Comparison of ENCODE assay signal across 14 cellular contexts in genomic region chr20:4136078-4136966, GRCh38. TPM values are rescaled to one million over a fixed set of nuclear protein-coding genes. Genes with fewer than 3 reads are reported as not detected.
DNase-seq lines count a peak whose midpoint lies in the region; ATAC-seq and TF ChIP-seq lines count a peak whose summit lies in the region.
"Had no signal": no experiment of that assay in that cellular context is flagged by ENCODE, and none has a peak within 500 bp of the region (broad histone marks: within the 10 kb centered on the region; RNA-seq: fewer than 3 reads in every experiment).

No MANE protein-coding gene starts in this region.

- H3K27me3 ChIP-seq in ACC112 (ENCODE audit: insufficient read depth, low read length): no peaks in the 10 kb centered on the region
- no peaks in the 10 kb centered on the region for H3K27me3 ChIP-seq in mesendoderm (ENCODE audit: insufficient read depth, low read length, poor library complexity)
- no peaks in the 10 kb centered on the region for H3K27me3 ChIP-seq in CD8-positive, alpha-beta T cell (ENCODE audit: insufficient read depth, low read length)
- H3K27me3 ChIP-seq: neutrophil had no signal

- no peaks in the 10 kb centered on the region for H3K9me3 Mint-ChIP-seq in activated T-helper 2 cell treated with anti-CD3 and anti-CD28 coated beads, Interferon-gamma antibody, Interleukin-2, Interleukin-4, amounts not matched to agents 10 μg/mL and 5 μg/mL and 100 μg/mL, durations not matched to agents 14 hours and 24 hours and 36 hours
- no peaks in the 10 kb centered on the region for H3K9me3 Mint-ChIP-seq in CD8-positive, alpha-beta T cell
- H3K9me3 Mint-ChIP-seq: activated T-cell treated with anti-CD3 and anti-CD28 coated beads, Interleukin-2, amount 50 U/mL, for 24 hours; stimulated activated naive CD8-positive, alpha-beta T cell treated with anti-CD3 and anti-CD28 coated beads, Interleukin-15, amount 100 ng/mL, for 72 hours had no signal

- peak overlapping the region; percentile 57 for H3K56ac ChIP-seq in mesendoderm (ENCODE audit: low read length)

- H3K4me1 ChIP-seq in ACC112 (ENCODE audit: control insufficient read depth, insufficient read depth, low read length, unreplicated experiment): peaks cover 29% of the 10 kb centered on the region
- peaks cover 19% of the 10 kb centered on the region for H3K4me1 ChIP-seq in mesendoderm (ENCODE audit: control insufficient read depth, low read depth, low read length)
- no peaks in the 10 kb centered on the region for H3K4me1 ChIP-seq in CD8-positive, alpha-beta T cell (ENCODE audit: insufficient read depth, low read length)

- H3K4me3 Mint-ChIP-seq in activated T-helper 2 cell treated with anti-CD3 and anti-CD28 coated beads, Interferon-gamma antibody, Interleukin-2, Interleukin-4, amounts not matched to agents 10 μg/mL and 5 μg/mL and 100 μg/mL, durations not matched to agents 14 hours and 24 hours and 36 hours (ENCODE audit: low read depth): no peak overlapping the region
- H3K4me3 Mint-ChIP-seq in CD8-positive, alpha-beta T cell: no peak overlapping the region
- H3K4me3 Mint-ChIP-seq: activated T-cell treated with anti-CD3 and anti-CD28 coated beads, Interleukin-2, amount 50 U/mL, for 24 hours; stimulated activated naive CD8-positive, alpha-beta T cell treated with anti-CD3 and anti-CD28 coated beads, Interleukin-15, amount 100 ng/mL, for 72 hours had no signal

- peak overlapping the region; percentile 84 for H3K27ac ChIP-seq in ACC112 (ENCODE audit: low read depth, low read length)
- H3K27ac ChIP-seq in mesendoderm (ENCODE audit: low read depth, low read length): peak overlapping the region; percentile 64
- H3K27ac ChIP-seq in CD8-positive, alpha-beta T cell (ENCODE audit: low read depth, low read length): no peak overlapping the region
- H3K27ac ChIP-seq: C4-2B, neutrophil had no signal

- H3K27ac Mint-ChIP-seq in activated T-helper 2 cell treated with anti-CD3 and anti-CD28 coated beads, Interferon-gamma antibody, Interleukin-2, Interleukin-4, amounts not matched to agents 10 μg/mL and 5 μg/mL and 100 μg/mL, durations not matched to agents 14 hours and 24 hours and 36 hours: peak overlapping the region; percentile 53
- no peak overlapping the region for H3K27ac Mint-ChIP-seq in CD8-positive, alpha-beta T cell
- H3K27ac Mint-ChIP-seq: activated T-cell treated with anti-CD3 and anti-CD28 coated beads, Interleukin-2, amount 50 U/mL, for 24 hours had no signal

- H3K4me1 Mint-ChIP-seq in activated T-helper 2 cell treated with anti-CD3 and anti-CD28 coated beads, Interferon-gamma antibody, Interleukin-2, Interleukin-4, amounts not matched to agents 10 μg/mL and 5 μg/mL and 100 μg/mL, durations not matched to agents 14 hours and 24 hours and 36 hours (ENCODE audit: low read depth): peaks cover 36% of the 10 kb centered on the region
- H3K4me1 Mint-ChIP-seq in CD8-positive, alpha-beta T cell (ENCODE audit: low read depth): no peaks in the 10 kb centered on the region

- WGBS in mesendoderm (ENCODE audit: extremely low coverage, insufficient coverage, low lambda C conversion rate): no CpG with 5 or more reads among the region's 16 CpGs

- H3K79me1 ChIP-seq in mesendoderm (ENCODE audit: low read length): no peaks in the 10 kb centered on the region

- H2BK120ac ChIP-seq in mesendoderm (ENCODE audit: low read depth, low read length): peak overlapping the region; percentile 13

- H2AFZ ChIP-seq in ACC112 (ENCODE audit: low read length, unreplicated experiment): no peak overlapping the region

- intact Hi-C loops in activated T-helper 2 cell treated with anti-CD3 and anti-CD28 coated beads, Interferon-gamma antibody, Interleukin-2, Interleukin-4, amounts not matched to agents 10 μg/mL and 5 μg/mL and 100 μg/mL, durations not matched to agents 14 hours and 24 hours and 36 hours (cut with micrococcal nuclease): no loop called here
- intact Hi-C loops in CD8-positive, alpha-beta T cell (cut with DNase I, micrococcal nuclease): no loop called here

- TF ChIP-seq CTCF in CD8-positive, alpha-beta T cell (IDR thresholded peaks at IDR 0.05): no peak

- POLR2A ChIA-PET in CD8-positive, alpha-beta T cell (lab: Charles Lee): no interaction called here

- H3K36me3 Mint-ChIP-seq in activated T-helper 2 cell treated with anti-CD3 and anti-CD28 coated beads, Interferon-gamma antibody, Interleukin-2, Interleukin-4, amounts not matched to agents 10 μg/mL and 5 μg/mL and 100 μg/mL, durations not matched to agents 14 hours and 24 hours and 36 hours (ENCODE audit: low read depth): no peaks in the 10 kb centered on the region
- H3K36me3 Mint-ChIP-seq in CD8-positive, alpha-beta T cell: no peaks in the 10 kb centered on the region

- peak overlapping the region; percentile 0 for H2AK5ac ChIP-seq in mesendoderm (ENCODE audit: low read length)

- no peaks in the 10 kb centered on the region for H3K36me3 ChIP-seq in ACC112 (ENCODE audit: insufficient read depth, low read length)
- no peaks in the 10 kb centered on the region for H3K36me3 ChIP-seq in mesendoderm (ENCODE audit: control insufficient read depth, insufficient read depth, low read length)
- no peaks in the 10 kb centered on the region for H3K36me3 ChIP-seq in CD8-positive, alpha-beta T cell (ENCODE audit: insufficient read depth, low read length)
- H3K36me3 ChIP-seq: neutrophil had no signal

- H3K9ac ChIP-seq in mesendoderm (ENCODE audit: low read length): no peak overlapping the region

- H3K4ac ChIP-seq in mesendoderm (ENCODE audit: low read depth, low read length): no peak overlapping the region

- H4K8ac ChIP-seq in mesendoderm (ENCODE audit: low read depth, low read length): no peak overlapping the region

- H3K4me3 ChIP-seq in ACC112 (ENCODE audit: low read depth, low read length): no peak overlapping the region
- no peak overlapping the region for H3K4me3 ChIP-seq in mesendoderm (ENCODE audit: low read length)
- no peak overlapping the region for H3K4me3 ChIP-seq in CD8-positive, alpha-beta T cell (ENCODE audit: low read depth, low read length)

- H4K5ac ChIP-seq in mesendoderm (ENCODE audit: low read length): no peak overlapping the region

- no peak overlapping the region for H3K18ac ChIP-seq in mesendoderm (ENCODE audit: low read length)

- H3K23ac ChIP-seq in mesendoderm (ENCODE audit: low read length): no peak overlapping the region

- DNase-seq in HT1080 (ENCODE audit: low read depth): peak; percentile 54
- no peak for DNase-seq in activated T-helper 2 cell treated with anti-CD3 and anti-CD28 coated beads, Interferon-gamma antibody, Interleukin-2, Interleukin-4, amounts not matched to agents 10 μg/mL and 5 μg/mL and 100 μg/mL, durations not matched to agents 14 hours and 24 hours and 36 hours (ENCODE audit: low spot score)
- peak; percentile 51 for DNase-seq in mesendoderm
- no peak for DNase-seq in NCI-H510A treated with DMSO at 0.1 percent for 48 hours (lab: John Stamatoyannopoulos, UW)
- DNase-seq in CD8-positive, alpha-beta T cell: no peak
- DNase-seq: activated T-cell treated with anti-CD3 and anti-CD28 coated beads, Interleukin-2, amount 50 U/mL, for 24 hours; NCI-H187 treated with DMSO at 0.1 percent for 48 hours; stimulated activated CD4-positive, alpha-beta T cell treated with anti-CD3 and anti-CD28 coated beads, Interleukin-1b, Interleukin-23, amount 100 ng/mL, for 48 hours; stimulated activated naive CD8-positive, alpha-beta T cell treated with anti-CD3 and anti-CD28 coated beads, Interleukin-15, amount 100 ng/mL, for 72 hours had no signal

- H2BK15ac ChIP-seq in mesendoderm (replicated peaks; ENCODE audit: low read depth): no peak overlapping the region

- no peaks in the 10 kb centered on the region for H3K27me3 Mint-ChIP-seq in activated T-helper 2 cell treated with anti-CD3 and anti-CD28 coated beads, Interferon-gamma antibody, Interleukin-2, Interleukin-4, amounts not matched to agents 10 μg/mL and 5 μg/mL and 100 μg/mL, durations not matched to agents 14 hours and 24 hours and 36 hours (ENCODE audit: low read depth)
- H3K27me3 Mint-ChIP-seq in CD8-positive, alpha-beta T cell (ENCODE audit: low read depth): peaks cover 11% of the 10 kb centered on the region

- no peaks in the 10 kb centered on the region for H3K79me2 ChIP-seq in ACC112 (ENCODE audit: control insufficient read depth, insufficient read depth, low read length, unreplicated experiment)
- no peaks in the 10 kb centered on the region for H3K79me2 ChIP-seq in mesendoderm (ENCODE audit: control insufficient read depth, insufficient read depth, low read length)

- H2BK5ac ChIP-seq in mesendoderm (ENCODE audit: low read length): peak overlapping the region; percentile 20

- no peak for ATAC-seq in HG02973 (IDR thresholded peaks at IDR 0.05; ENCODE audit: unreplicated experiment)
- no peak for ATAC-seq in HG02759 (IDR thresholded peaks at IDR 0.05; ENCODE audit: unreplicated experiment)
- ATAC-seq in CD8-positive, alpha-beta T cell: no peak
- ATAC-seq: stimulated activated naive CD8-positive, alpha-beta T cell treated with anti-CD3 and anti-CD28 coated beads, Interleukin-15, amount 100 ng/mL, for 72 hours had no signal

- no peaks in the 10 kb centered on the region for H3K9me3 ChIP-seq in CD8-positive, alpha-beta T cell (ENCODE audit: low read length)
- H3K9me3 ChIP-seq: neutrophil had no signal

- CTCF ChIA-PET in CD8-positive, alpha-beta T cell (lab: Charles Lee): no interaction called here

- no peak overlapping the region for H3K4me2 ChIP-seq in mesendoderm (ENCODE audit: low read length)

RNA-seq across cellular contexts. Expression of gene SMOX, which starts 12.3 kb away (rescaled TPM):
- 61.2 TPM in 2 replicates for total RNA-seq in HT1080 (2014; rRNA removed; shearing (Covaris generic))
- 62.5 and 68.9 TPM in 2 replicates for polyA plus RNA-seq in HT1080 (2015; cell fraction: cytosol; rRNA removed)
- polyA plus RNA-seq in HT1080 (2015; cell fraction: nucleus; rRNA removed): 56.2 and 64.8 TPM in 2 replicates
- total RNA-seq in activated T-helper 2 cell treated with anti-CD3 and anti-CD28 coated beads, Interferon-gamma antibody, Interleukin-2, Interleukin-4, amounts not matched to agents 10 μg/mL and 5 μg/mL and 100 μg/mL, durations not matched to agents 14 hours and 24 hours and 36 hours: 36.4 and 38.7 TPM in 2 replicates
- 9.9 TPM for polyA plus RNA-seq in mesendoderm (2013, experiment 1 of 2)
- 11.2 TPM for polyA plus RNA-seq in mesendoderm (2013, experiment 2 of 2)
- under 1 TPM; 0.50 to 0.52 TPM for total RNA-seq in CD8-positive, alpha-beta T cell

Comparison
In these comparisons a context has a peak if more than half of its experiments do, and no peak if none do; other contexts are left out.
1. DNase-seq: peak in HT1080 (single experiment) and mesendoderm (single experiment); none in activated T-helper 2 cell treated with anti-CD3 and anti-CD28 coated beads, Interferon-gamma antibody, Interleukin-2, Interleukin-4, amounts not matched to agents 10 μg/mL and 5 μg/mL and 100 μg/mL, durations not matched to agents 14 hours and 24 hours and 36 hours (single experiment), NCI-H510A treated with DMSO at 0.1 percent for 48 hours (single experiment) and CD8-positive, alpha-beta T cell (0 of 7).
2. RNA of gene SMOX, which starts 12.3 kb away (total RNA-seq): 61.2 TPM in HT1080 and 36.4 to 38.7 TPM in activated T-helper 2 cell treated with anti-CD3 and anti-CD28 coated beads, Interferon-gamma antibody, Interleukin-2, Interleukin-4, amounts not matched to agents 10 μg/mL and 5 μg/mL and 100 μg/mL, durations not matched to agents 14 hours and 24 hours and 36 hours; 0.50 to 0.52 TPM in CD8-positive, alpha-beta T cell; every median in the first group is over 10 times any median in the second.